ENCODE assay signal across 20 cellular contexts in the genomic region with DNA sequence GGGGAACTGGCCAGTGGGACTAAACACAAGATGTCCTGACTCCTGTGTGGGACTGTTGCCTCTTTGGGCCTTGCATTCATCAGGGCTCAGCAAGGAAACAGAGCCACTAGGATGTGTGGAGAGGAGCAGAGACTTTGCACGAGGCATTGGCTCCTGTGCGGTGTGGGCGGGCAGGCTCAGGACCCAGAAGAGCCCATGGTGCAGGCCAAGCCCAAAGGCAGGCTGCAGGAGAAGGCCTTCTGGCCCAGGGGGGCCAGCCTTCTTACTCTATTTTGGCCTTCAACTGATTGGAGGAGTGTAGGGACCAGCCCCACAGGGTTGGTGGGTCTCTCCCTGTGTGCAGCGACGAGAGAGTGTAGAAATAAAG. TPM values are rescaled to one million over a fixed set of nuclear protein-coding genes. Genes with fewer than 3 reads are reported as not detected.
DNase-seq lines count a peak whose midpoint lies in the region; ATAC-seq and TF ChIP-seq lines count a peak whose summit lies in the region.
"Had no signal": no experiment of that assay in that cellular context is flagged by ENCODE, and none has a peak within 500 bp of the region (broad histone marks: within the 10 kb centered on the region; RNA-seq: fewer than 3 reads in every experiment).

No MANE protein-coding gene starts in this region.

- H3K27me3 ChIP-seq in liver (ENCODE audit: control insufficient read depth in 4 of 4, insufficient read depth in 4 of 4, low read length in 3 of 4) (no peaks in the 10 kb centered on the region), osteoblast (ENCODE audit: insufficient read depth, low read length) (peaks cover 15% of the 10 kb centered on the region)

- no peak overlapping the region for H3K4me2 ChIP-seq in osteoblast (ENCODE audit: insufficient read depth, low read length)
- H3K4me2 ChIP-seq: GM23338, KMS-11, PC-9 had no signal

- H3K9ac ChIP-seq in liver (ENCODE audit: low read depth in 1 of 2, low read length in 2 of 2) = peak overlapping the region in 1 of 2 donors; percentile 61
- H3K9ac ChIP-seq: KMS-11 had no signal

- H3K9me3 ChIP-seq in liver (ENCODE audit: control insufficient read depth in 4 of 4, low read length in 3 of 4) = no peaks in the 10 kb centered on the region
- H3K9me3 ChIP-seq in osteoblast (ENCODE audit: low read depth, low read length) = no peaks in the 10 kb centered on the region

- TF ChIP-seq RAD21 in liver (IDR thresholded peaks at IDR 0.05) = no peak

- H3K4me1 ChIP-seq in liver (ENCODE audit: control insufficient read depth in 4 of 4, insufficient read depth in 4 of 4, low read length in 3 of 4) (peaks cover 8 to 40% (median 29%) of the 10 kb centered on the region in 4 donors), osteoblast (ENCODE audit: insufficient read depth, low read length) (no peaks in the 10 kb centered on the region)

- no peak for TF ChIP-seq POLR2A in lower leg skin (IDR thresholded peaks at IDR 0.05)

- no peaks in the 10 kb centered on the region for H3K27me3 Mint-ChIP-seq in activated CD4-positive, alpha-beta T cell treated with anti-CD3 and anti-CD28 coated beads, Interleukin-2, amount 10 ng/mL, durations not matched to agents 24 days and 14 days
- H3K27me3 Mint-ChIP-seq: B cell had no signal

- TF ChIP-seq CTCF in liver (IDR thresholded peaks at IDR 0.05; ENCODE audit: low read depth, low read length, missing input control) = no peak
- no peak for TF ChIP-seq CTCF in osteoblast (IDR thresholded peaks at IDR 0.05; ENCODE audit: extremely low read depth, low read depth, low read length)
- TF ChIP-seq CTCF in lower leg skin (IDR thresholded peaks at IDR 0.05) = no peak

- H3K36me3 Mint-ChIP-seq in activated CD4-positive, alpha-beta T cell treated with anti-CD3 and anti-CD28 coated beads, Interleukin-2, amount 10 ng/mL, durations not matched to agents 24 days and 14 days (ENCODE audit: low read depth) = no peaks in the 10 kb centered on the region

- DNase-seq in activated CD4-positive, alpha-beta T cell treated with anti-CD3 and anti-CD28 coated beads, Interleukin-2, amount 10 ng/mL, durations not matched to agents 24 days and 14 days = no peak
- no peak for DNase-seq in activated CD4-positive, alpha-beta T cell treated with anti-CD3 and anti-CD28 coated beads, Interleukin-2, amount 50 U/mL, for 48 hours
- peak; percentile 71 for DNase-seq in osteoblast (ENCODE audit: insufficient read length, low spot score, missing footprints)
- DNase-seq in GF-D8 (lab: John Stamatoyannopoulos, UW) = no peak
- no peak for DNase-seq in activated CD4-positive, alpha-beta T cell treated with anti-CD3 and anti-CD28 coated beads for 1 hour
- no peak for DNase-seq in lower leg skin (ENCODE audit: low spot score in 2 of 2)
- no peak for DNase-seq in left colon
- DNase-seq: H9, IMR-90, MM.1S, NCI-H1694, NCI-H2029 treated with DMSO at 0.1 percent for 48 hours, PC-9, RPMI8226, SHP77 had no signal

- H3K79me2 ChIP-seq in osteoblast (ENCODE audit: insufficient read depth, low read length) = no peaks in the 10 kb centered on the region

- H3K27ac Mint-ChIP-seq in activated CD4-positive, alpha-beta T cell treated with anti-CD3 and anti-CD28 coated beads, Interleukin-2, amount 10 ng/mL, durations not matched to agents 24 days and 14 days = peak overlapping the region; percentile 47
- H3K27ac Mint-ChIP-seq: B cell, GM23338, H9 had no signal

- H3K36me3 ChIP-seq in liver (ENCODE audit: control insufficient read depth in 4 of 4, insufficient read depth in 3 of 4, low read depth in 1 of 4, low read length in 3 of 4) = no peaks in the 10 kb centered on the region
- no peaks in the 10 kb centered on the region for H3K36me3 ChIP-seq in osteoblast (ENCODE audit: insufficient read depth, low read length)

- WGBS in liver = 70% methylated on average over 5 of the region's 5 CpGs
- 84 to 92% methylated on average over 5 of the region's 5 CpGs for whole genome bisulfite sequencing in lower leg skin, 2 donors

- H3K27ac ChIP-seq in liver (ENCODE audit: low read depth in 1 of 2, low read length in 2 of 2) (peak overlapping the region; percentile 97), osteoblast (ENCODE audit: low read depth, low read length) (no peak overlapping the region)
- H3K27ac ChIP-seq: 22Rv1, KMS-11, PC-9 had no signal

- H4K20me1 ChIP-seq in osteoblast (ENCODE audit: insufficient read depth, low read length) = no peaks in the 10 kb centered on the region

- no peak overlapping the region for H3K4me3 Mint-ChIP-seq in activated CD4-positive, alpha-beta T cell treated with anti-CD3 and anti-CD28 coated beads, Interleukin-2, amount 10 ng/mL, durations not matched to agents 24 days and 14 days
- H3K4me3 Mint-ChIP-seq: B cell, GM23338, H9 had no signal

- no peak overlapping the region for H2AFZ ChIP-seq in osteoblast (ENCODE audit: low read length)
- H2AFZ ChIP-seq: GM23338, PC-9 had no signal

- intact Hi-C loops in activated CD4-positive, alpha-beta T cell treated with anti-CD3 and anti-CD28 coated beads, Interleukin-2, amount 10 ng/mL, durations not matched to agents 24 days and 14 days (cut with micrococcal nuclease) = no loop called here
- intact Hi-C loops in lower leg skin (cut with DNase I; ENCODE audit: low total_unique reads) (no loop called here), left colon (cut with DNase I, micrococcal nuclease) (no loop called here)

- H3K4me3 ChIP-seq in liver (ENCODE audit: low read depth in 1 of 3, low read length in 3 of 3) = no peak overlapping the region
- H3K4me3 ChIP-seq in osteoblast (ENCODE audit: insufficient read depth, low read length) = no peak overlapping the region
- H3K4me3 ChIP-seq in lower leg skin (ENCODE audit: low read depth, poor library complexity, severe bottlenecking) = no peak overlapping the region
- H3K4me3 ChIP-seq: GM23338, PC-9 had no signal

- H3K4me1 Mint-ChIP-seq in activated CD4-positive, alpha-beta T cell treated with anti-CD3 and anti-CD28 coated beads, Interleukin-2, amount 10 ng/mL, durations not matched to agents 24 days and 14 days = peaks cover 7% of the 10 kb centered on the region

- no peak for ATAC-seq in left colon
- ATAC-seq: GM23338 had no signal

- no peaks in the 10 kb centered on the region for H3K9me3 Mint-ChIP-seq in activated CD4-positive, alpha-beta T cell treated with anti-CD3 and anti-CD28 coated beads, Interleukin-2, amount 10 ng/mL, durations not matched to agents 24 days and 14 days

TF ChIP-seq in liver, 16 proteins besides CTCF, POLR2A, EP300 and RAD21:
- no peak for TF ChIP-seq EGR1 (IDR thresholded peaks at IDR 0.05; ENCODE audit: low read depth in 2 of 2)

RNA-seq across cellular contexts. Expression of a gene that starts 23.5 kb away (rescaled TPM):
- total RNA-seq in activated CD4-positive, alpha-beta T cell treated with anti-CD3 and anti-CD28 coated beads, Interleukin-2, amount 10 ng/mL, durations not matched to agents 24 days and 14 days = 2.3 and 2.4 TPM in 2 replicates
- total RNA-seq in liver (10 to 100 TPM in 1 of 2 donors, 1 to 10 TPM in 1; 3.0 to 14.2 TPM), osteoblast (0.72 and 0.88 TPM in 2 replicates), lower leg skin (1 to 10 TPM; 2.9 to 5.8 (median 3.2) TPM), left colon (1 to 10 TPM; 2.5 to 3.5 TPM)
- 10 to 100 TPM in 1 of 2 donors, 1 to 10 TPM in 1; 3.9 to 11.1 TPM for polyA plus RNA-seq in liver
